Comparison of ENCODE assay signal across 20 cellular contexts in the genomic region with DNA sequence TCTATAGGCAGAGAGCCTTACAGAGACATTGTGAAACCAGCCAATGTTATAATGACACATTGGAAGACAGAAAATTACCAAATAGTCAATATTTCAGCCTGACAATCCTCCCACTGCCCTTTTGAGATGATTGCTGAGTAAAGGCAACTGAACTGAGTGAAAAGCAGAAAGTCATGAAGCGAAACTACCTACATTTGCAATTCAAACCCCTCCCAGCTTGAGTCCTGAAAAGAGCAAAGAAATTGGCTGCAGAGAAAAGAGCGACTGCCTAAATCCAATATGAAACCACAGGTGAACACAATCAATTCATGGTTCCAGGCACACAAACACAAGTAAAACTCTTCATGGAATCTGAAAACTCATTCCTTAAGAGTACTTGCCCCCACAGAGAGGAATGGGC.
"Had no signal": no experiment of that assay in that cellular context is flagged by ENCODE, and none has a peak within 500 bp of the region (broad histone marks: within the 10 kb centered on the region; RNA-seq: fewer than 3 reads in every experiment).

No MANE protein-coding gene starts in this region.

- H3K4me1 ChIP-seq: esophagus squamous epithelium, heart right ventricle, sigmoid colon, stomach had no signal

- H3K27ac ChIP-seq: esophagus squamous epithelium, heart right ventricle, sigmoid colon, stomach had no signal

- H3K9me3 ChIP-seq: esophagus squamous epithelium, sigmoid colon, stomach had no signal

- H3K4me3 ChIP-seq: esophagus squamous epithelium, heart right ventricle, lung, sigmoid colon, stomach had no signal

- H3K27me3 ChIP-seq: esophagus squamous epithelium, heart right ventricle, sigmoid colon, stomach had no signal

- ATAC-seq: activated CD8-positive, alpha-beta T cell treated with anti-CD3 and anti-CD28 coated beads for 36 hours; activated T-helper 17 cell treated with anti-CD3 and anti-CD28 coated beads, Interleukin-2, amount 50 U/mL, for 72 hours; heart right ventricle; left lobe of liver; stimulated activated effector memory CD8-positive, alpha-beta T cell treated with anti-CD3 and anti-CD28 coated beads, Interleukin-12 subunit alpha, Interleukin-12 subunit beta, amount 100 ng/mL, for 72 hours had no signal

- DNase-seq: activated CD4-positive, alpha-beta T cell treated with anti-CD3 and anti-CD28 coated beads, Interleukin-2, amount 10 ng/mL, durations not matched to agents 24 days and 14 days; activated CD8-positive, alpha-beta T cell treated with anti-CD3 and anti-CD28 coated beads for 36 hours; activated naive CD4-positive, alpha-beta T cell; activated naive CD8-positive, alpha-beta T cell treated with anti-CD3 and anti-CD28 coated beads for 36 hours; activated T-cell treated with anti-CD3 and anti-CD28 coated beads, Interleukin-2, amount 50 U/mL, for 1 hour; amniotic stem cell; effector CD8-positive, alpha-beta T cell; esophagus squamous epithelium; heart right ventricle; kidney; occipital lobe; posterior cingulate gyrus; sigmoid colon; stimulated activated CD4-positive, alpha-beta T cell treated with anti-CD3 and anti-CD28 coated beads, Interleukin-4, amount 100 ng/mL, for 24 hours; stomach; T-helper 9 cell had no signal

- H3K36me3 ChIP-seq: esophagus squamous epithelium, heart right ventricle, sigmoid colon, stomach had no signal
